Comparison of ENCODE assay signal across 21 cellular contexts in the genomic region with DNA sequence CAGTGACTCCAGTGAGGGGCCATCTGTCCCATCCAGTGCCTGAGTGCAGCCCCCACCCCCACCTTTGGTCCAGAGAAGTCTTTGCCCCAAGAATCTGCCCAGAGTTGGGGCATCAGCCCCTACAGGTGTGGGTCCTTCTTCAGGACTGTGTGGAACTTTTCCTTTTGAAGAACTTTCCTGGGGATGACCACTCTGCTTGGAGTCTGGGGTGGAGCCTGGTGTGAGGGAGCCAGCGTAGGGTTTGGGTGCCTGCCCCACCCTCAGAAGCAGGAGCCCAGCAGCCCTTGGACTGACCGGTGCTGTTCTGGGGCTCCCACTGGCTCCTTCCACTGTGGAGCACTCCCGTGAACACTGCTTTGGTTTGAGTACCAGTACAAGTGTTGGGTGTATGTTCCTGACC. TPM values are rescaled to one million over a fixed set of nuclear protein-coding genes. Genes with fewer than 3 reads are reported as not detected.
DNase-seq lines count a peak whose midpoint lies in the region; ATAC-seq, FAIRE-seq and TF ChIP-seq lines count a peak whose summit lies in the region.
"Had no signal": no experiment of that assay in that cellular context is flagged by ENCODE, and none has a peak within 500 bp of the region (broad histone marks: within the 10 kb centered on the region; RNA-seq: fewer than 3 reads in every experiment).

No MANE protein-coding gene starts in this region.

- DNase-seq in A549 (ENCODE audit: low read depth in 1 of 2, low spot score in 1 of 2) (no peak), psoas muscle (no peak), neural progenitor cell (ENCODE audit: low spot score) (no peak), foreskin fibroblast (no peak)
- no peak for DNase-seq in CD8-positive, alpha-beta T cell
- DNase-seq in effector memory CD8-positive, alpha-beta T cell = no peak
- no peak for DNase-seq in activated CD4-positive, alpha-beta T cell treated with anti-CD3 and anti-CD28 coated beads, Interleukin-2, amount 50 U/mL, for 1 hour
- DNase-seq in activated CD8-positive, alpha-beta T cell treated with anti-CD3 and anti-CD28 coated beads, Interleukin-2, amount 10 ng/mL, durations not matched to agents 7 days and 5 days = no peak
- DNase-seq: activated CD8-positive, alpha-beta memory T cell treated with anti-CD3 and anti-CD28 coated beads, Interleukin-2, amount 50 U/mL, for 4 hours; activated gamma-delta T cell treated with Interleukin-2 at 50 U/mL for 16 hours; KG1; NCI-H1436; NCI-H2171; NCI-H524; WERI-Rb-1 had no signal

- no peak for TF ChIP-seq RAD21 in A549 (conservative IDR thresholded peaks at IDR 0.05 in 1 of 2, IDR thresholded peaks at IDR 0.05 in 1 of 2)

- H3K4me1 Mint-ChIP-seq in CD8-positive, alpha-beta T cell (ENCODE audit: low read depth) = peaks cover 60% of the 10 kb centered on the region
- peaks cover 48 to 65% of the 10 kb centered on the region in 2 donors for H3K4me1 Mint-ChIP-seq in effector memory CD8-positive, alpha-beta T cell (ENCODE audit: low read depth in 2 of 2)
- H3K4me1 Mint-ChIP-seq in neural progenitor cell = peaks cover 4% of the 10 kb centered on the region
- H3K4me1 Mint-ChIP-seq in activated CD8-positive, alpha-beta T cell treated with anti-CD3 and anti-CD28 coated beads, Interleukin-2, amount 10 ng/mL, durations not matched to agents 7 days and 5 days (ENCODE audit: low read depth) = peaks cover 31% of the 10 kb centered on the region

- H3K36me3 ChIP-seq in CD8-positive, alpha-beta T cell (ENCODE audit: insufficient read depth, low read length) = no peaks in the 10 kb centered on the region
- H3K36me3 ChIP-seq in psoas muscle (ENCODE audit: insufficient read depth in 1 of 2, low read depth in 1 of 2) (peaks cover 0 to 14% of the 10 kb centered on the region in 2 donors), neural progenitor cell (no peaks in the 10 kb centered on the region)

- no peaks in the 10 kb centered on the region for H3F3A ChIP-seq in neural progenitor cell (ENCODE audit: low read depth)

- TF ChIP-seq EP300 in A549 (IDR thresholded peaks at IDR 0.05) = no peak

- POLR2A ChIA-PET in A549 (lab: Yijun Ruan, JAX) = no interaction called here
- POLR2A ChIA-PET in CD8-positive, alpha-beta T cell (lab: Charles Lee) = no interaction called here
- POLR2A ChIA-PET in activated CD8-positive, alpha-beta T cell treated with anti-CD3 and anti-CD28 coated beads, Interleukin-2, amount 10 ng/mL, durations not matched to agents 7 days and 5 days (lab: Charles Lee) = no interaction called here

- ATAC-seq in A549 = no peak; a peak in 1 of 6 replicates
- no peak for ATAC-seq in CD8-positive, alpha-beta T cell
- no peak for ATAC-seq in effector memory CD8-positive, alpha-beta T cell (replicated peaks)
- ATAC-seq in psoas muscle = no peak
- ATAC-seq in activated CD8-positive, alpha-beta T cell treated with anti-CD3 and anti-CD28 coated beads, Interleukin-2, amount 10 ng/mL, durations not matched to agents 7 days and 5 days = no peak

- no peak for TF ChIP-seq POLR2A in A549 (IDR thresholded peaks at IDR 0.05; ENCODE audit: low read length)

- H3K9ac ChIP-seq in neural progenitor cell = no peak overlapping the region

- FAIRE-seq in A549 (lab: Jason Lieb, UNC) = no peak
- FAIRE-seq: endometrium, G401.6, GM18507 had no signal

- no peaks in the 10 kb centered on the region for H3K27me3 ChIP-seq in CD8-positive, alpha-beta T cell (ENCODE audit: insufficient read depth, low read length)
- H3K27me3 ChIP-seq in psoas muscle (ENCODE audit: insufficient read depth in 3 of 3, low read length in 2 of 3) (no peaks in the 10 kb centered on the region), neural progenitor cell (no peaks in the 10 kb centered on the region)
- H3K27me3 ChIP-seq: adrenal gland had no signal

- no peak overlapping the region for H3K4me3 Mint-ChIP-seq in CD8-positive, alpha-beta T cell
- no peak overlapping the region for H3K4me3 Mint-ChIP-seq in effector memory CD8-positive, alpha-beta T cell
- no peak overlapping the region for H3K4me3 Mint-ChIP-seq in neural progenitor cell
- H3K4me3 Mint-ChIP-seq in activated CD8-positive, alpha-beta T cell treated with anti-CD3 and anti-CD28 coated beads, Interleukin-2, amount 10 ng/mL, durations not matched to agents 7 days and 5 days = no peak overlapping the region

- WGBS in A549 (ENCODE audit: missing lambda C conversion rate) = 98% methylated on average over 3 of the region's 3 CpGs
- 56 to 73% (median 65%) methylated on average over 3 of the region's 3 CpGs for WGBS in psoas muscle, 3 donors

- H2AFZ ChIP-seq in neural progenitor cell (replicated peaks) = no peak overlapping the region

- H3K27ac ChIP-seq in A549 = peak overlapping the region; percentile 5 to 49; a peak in 3 of 6 replicates
- H3K27ac ChIP-seq in CD8-positive, alpha-beta T cell (ENCODE audit: low read depth, low read length) = no peak overlapping the region
- H3K27ac ChIP-seq in psoas muscle = peak overlapping the region; percentile 81
- H3K27ac ChIP-seq in neural progenitor cell = no peak overlapping the region
- H3K27ac ChIP-seq: SK-N-MC, WERI-Rb-1 had no signal

- CTCF ChIA-PET in A549 (lab: Yijun Ruan, JAX) = interaction anchor here (1.1 to 1.5 kb wide), 2 partner anchors 9 to 61 kb away, joined by 3 to 4 read pairs; no protein-coding TSS in a partner anchor
- CTCF ChIA-PET in CD8-positive, alpha-beta T cell (lab: Charles Lee) = no interaction called here
- CTCF ChIA-PET in activated CD8-positive, alpha-beta T cell treated with anti-CD3 and anti-CD28 coated beads, Interleukin-2, amount 10 ng/mL, durations not matched to agents 7 days and 5 days (lab: Charles Lee) = no interaction called here

- peaks cover 77% of the 10 kb centered on the region for H3K79me2 ChIP-seq in neural progenitor cell (ENCODE audit: low read depth)

- H3K27me3 Mint-ChIP-seq in CD8-positive, alpha-beta T cell (ENCODE audit: low read depth) = no peaks in the 10 kb centered on the region
- no peaks in the 10 kb centered on the region for H3K27me3 Mint-ChIP-seq in effector memory CD8-positive, alpha-beta T cell
- H3K27me3 Mint-ChIP-seq in neural progenitor cell (ENCODE audit: insufficient read depth, low read depth) = peaks cover 2% of the 10 kb centered on the region
- no peaks in the 10 kb centered on the region for H3K27me3 Mint-ChIP-seq in activated CD8-positive, alpha-beta T cell treated with anti-CD3 and anti-CD28 coated beads, Interleukin-2, amount 10 ng/mL, durations not matched to agents 7 days and 5 days (ENCODE audit: low read depth)

- H3K27ac Mint-ChIP-seq in CD8-positive, alpha-beta T cell = peak overlapping the region; percentile 67
- H3K27ac Mint-ChIP-seq in effector memory CD8-positive, alpha-beta T cell = peak overlapping the region; percentile 73 to 79
- H3K27ac Mint-ChIP-seq in neural progenitor cell = no peak overlapping the region
- H3K27ac Mint-ChIP-seq in activated CD8-positive, alpha-beta T cell treated with anti-CD3 and anti-CD28 coated beads, Interleukin-2, amount 10 ng/mL, durations not matched to agents 7 days and 5 days = no peak overlapping the region

- no peak overlapping the region for H3K4me3 ChIP-seq in A549
- H3K4me3 ChIP-seq in CD8-positive, alpha-beta T cell (ENCODE audit: low read depth, low read length) = no peak overlapping the region
- H3K4me3 ChIP-seq in psoas muscle = no peak overlapping the region
- no peak overlapping the region for H3K4me3 ChIP-seq in neural progenitor cell
- no peak overlapping the region for H3K4me3 ChIP-seq in foreskin fibroblast (ENCODE audit: low read depth in 1 of 2, low read length in 2 of 2)
- H3K4me3 ChIP-seq: adrenal gland, HAP-1, SK-N-MC had no signal

- H4K20me1 ChIP-seq in neural progenitor cell (ENCODE audit: low read depth) = peaks cover 62% of the 10 kb centered on the region

- no peak overlapping the region for H3K4me2 ChIP-seq in A549
- no peak overlapping the region for H3K4me2 ChIP-seq in neural progenitor cell

- TF ChIP-seq CTCF in A549 (IDR thresholded peaks at IDR 0.05) = no peak
- TF ChIP-seq CTCF in CD8-positive, alpha-beta T cell (IDR thresholded peaks at IDR 0.05) = no peak
- TF ChIP-seq CTCF in psoas muscle (IDR thresholded peaks at IDR 0.05) = no peak
- no peak for TF ChIP-seq CTCF in neural progenitor cell (IDR thresholded peaks at IDR 0.05)
- no peak for TF ChIP-seq CTCF in foreskin fibroblast (IDR thresholded peaks at IDR 0.05; ENCODE audit: low read depth, low read length)

- H3K4me1 ChIP-seq in A549 = peaks cover 100% of the 10 kb centered on the region
- H3K4me1 ChIP-seq in CD8-positive, alpha-beta T cell (ENCODE audit: insufficient read depth, low read length) = peaks cover 19% of the 10 kb centered on the region
- H3K4me1 ChIP-seq in psoas muscle = peaks cover 93% of the 10 kb centered on the region
- H3K4me1 ChIP-seq in neural progenitor cell = no peaks in the 10 kb centered on the region
- H3K4me1 ChIP-seq: HAP-1 had no signal

- peaks cover 17% of the 10 kb centered on the region for H3K36me3 Mint-ChIP-seq in CD8-positive, alpha-beta T cell
- peaks cover 12% of the 10 kb centered on the region for H3K36me3 Mint-ChIP-seq in effector memory CD8-positive, alpha-beta T cell (ENCODE audit: insufficient read depth)
- H3K36me3 Mint-ChIP-seq in neural progenitor cell = peaks cover 19% of the 10 kb centered on the region
- peaks cover 11% of the 10 kb centered on the region for H3K36me3 Mint-ChIP-seq in activated CD8-positive, alpha-beta T cell treated with anti-CD3 and anti-CD28 coated beads, Interleukin-2, amount 10 ng/mL, durations not matched to agents 7 days and 5 days (ENCODE audit: low read depth)

- H3K9me3 Mint-ChIP-seq in CD8-positive, alpha-beta T cell = no peaks in the 10 kb centered on the region
- no peaks in the 10 kb centered on the region for H3K9me3 Mint-ChIP-seq in effector memory CD8-positive, alpha-beta T cell
- no peaks in the 10 kb centered on the region for H3K9me3 Mint-ChIP-seq in neural progenitor cell
- no peaks in the 10 kb centered on the region for H3K9me3 Mint-ChIP-seq in activated CD8-positive, alpha-beta T cell treated with anti-CD3 and anti-CD28 coated beads, Interleukin-2, amount 10 ng/mL, durations not matched to agents 7 days and 5 days (ENCODE audit: insufficient read depth)

- H3K9me3 ChIP-seq in A549 (no peaks in the 10 kb centered on the region), psoas muscle (no peaks in the 10 kb centered on the region), neural progenitor cell (ENCODE audit: low read depth) (no peaks in the 10 kb centered on the region)
- no peaks in the 10 kb centered on the region for H3K9me3 ChIP-seq in CD8-positive, alpha-beta T cell (ENCODE audit: low read length)
- H3K9me3 ChIP-seq: adrenal gland, HAP-1 had no signal

- intact Hi-C loops in CD8-positive, alpha-beta T cell (cut with DNase I, micrococcal nuclease) = no loop called here
- intact Hi-C loops in psoas muscle (cut with DNase I) = no loop called here

RNA-seq across cellular contexts. Expression of a gene that starts 19.3 kb away (rescaled TPM):
- 147 and 200 TPM in 2 replicates for polyA plus RNA-seq in A549 (2011; rRNA removed)
- polyA plus RNA-seq in A549 (2012; cell fraction: cytosol; rRNA removed) = 170 and 183 TPM in 2 replicates
- polyA plus RNA-seq in A549 (2012; cell fraction: nucleus; rRNA removed) = 347 and 385 TPM in 2 replicates
- polyA plus RNA-seq in A549 (2017; fragmentation: RNase III; extraction: RNeasy Plus Mini Kit Qiagen cat#74134 plus additional on column Dnase treatment) = 192 to 240 TPM (median 228 TPM) in 3 replicates
- polyA minus RNA-seq in A549 (2011; rRNA and poly(A)+ RNA removed) = 215 and 250 TPM in 2 replicates
- 100 to 1,000 TPM; 146 to 149 TPM for total RNA-seq in CD8-positive, alpha-beta T cell
- 100 to 1,000 TPM; 228 to 322 (median 258) TPM for total RNA-seq in psoas muscle
- 100 to 1,000 TPM; 142 to 270 (median 184) TPM for polyA plus RNA-seq in psoas muscle
- 42.1 and 65.0 TPM in 2 replicates for total RNA-seq in neural progenitor cell (ENCODE audit: low replicate concordance)
- 100 to 1,000 TPM; 217 to 226 TPM for total RNA-seq in activated CD8-positive, alpha-beta T cell treated with anti-CD3 and anti-CD28 coated beads, Interleukin-2, amount 10 ng/mL, durations not matched to agents 7 days and 5 days

Comparison
In these comparisons a context has a peak if more than half of its experiments do, and no peak if none do; other contexts are left out.
1. H3K27ac ChIP-seq: peak in A549 (2 of 2) and psoas muscle (single experiment); none in CD8-positive, alpha-beta T cell (single experiment) and neural progenitor cell (single experiment).
2. H3K27ac Mint-ChIP-seq: peak in CD8-positive, alpha-beta T cell (single experiment) and effector memory CD8-positive, alpha-beta T cell (2 of 2); none in neural progenitor cell (single experiment) and activated CD8-positive, alpha-beta T cell treated with anti-CD3 and anti-CD28 coated beads, Interleukin-2, amount 10 ng/mL, durations not matched to agents 7 days and 5 days (single experiment).